Comparison of ENCODE assay signal across 9 cellular contexts in the genomic region with DNA sequence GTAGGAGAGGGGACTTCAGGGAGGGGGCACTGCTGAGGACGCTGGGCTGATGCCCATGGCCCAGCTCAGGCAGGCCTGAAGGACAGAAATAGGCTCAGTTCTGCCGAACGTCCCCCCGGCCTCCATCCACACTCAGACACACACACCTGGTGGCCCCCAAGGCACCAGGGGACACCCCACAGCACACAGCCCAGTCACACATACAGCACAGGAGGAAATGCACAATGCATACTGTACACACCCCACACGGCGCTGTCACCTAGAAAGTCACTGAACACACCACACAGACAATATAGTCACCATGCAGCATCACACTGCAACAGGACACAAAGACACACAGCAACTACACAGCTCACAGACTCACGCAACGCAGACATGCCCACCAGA. TPM values are rescaled to one million over a fixed set of nuclear protein-coding genes. Genes with fewer than 3 reads are reported as not detected.
DNase-seq lines count a peak whose midpoint lies in the region; ATAC-seq, FAIRE-seq and TF ChIP-seq lines count a peak whose summit lies in the region.
"Had no signal": no experiment of that assay in that cellular context is flagged by ENCODE, and none has a peak within 500 bp of the region (broad histone marks: within the 10 kb centered on the region; RNA-seq: fewer than 3 reads in every experiment).

No MANE protein-coding gene starts in this region.

- FAIRE-seq in bronchial epithelial cell (lab: Jason Lieb, UNC): no peak

- H3K4me3 ChIP-seq in NT2/D1 (ENCODE audit: insufficient read length, low read depth): peak overlapping the region; percentile 29
- peak overlapping the region; percentile 69 for H3K4me3 ChIP-seq in bronchial epithelial cell (ENCODE audit: low read depth, low read length)
- peak overlapping the region; percentile 60 for H3K4me3 ChIP-seq in parathyroid adenoma (ENCODE audit: low read depth, low read length)
- H3K4me3 ChIP-seq in tibial nerve: peak overlapping the region in 2 of 4 donors; percentile 15 to 40

- 64 to 85% methylated on average over 6 to 8 of the region's 8 CpGs for WGBS in tibial nerve, 2 donors

- no peaks in the 10 kb centered on the region for H3K9me3 ChIP-seq in NT2/D1 (ENCODE audit: insufficient read depth, low read length)
- no peaks in the 10 kb centered on the region for H3K9me3 ChIP-seq in parathyroid adenoma (ENCODE audit: control insufficient read depth, low read length)
- no peaks in the 10 kb centered on the region for H3K9me3 ChIP-seq in tibial nerve

- no peak overlapping the region for H2AFZ ChIP-seq in parathyroid adenoma

- TF ChIP-seq POLR2A in tibial nerve (IDR thresholded peaks at IDR 0.05): no peak

- no peak overlapping the region for H3K27ac ChIP-seq in parathyroid adenoma
- H3K27ac ChIP-seq in tibial nerve: peak overlapping the region in 1 of 4 donors; percentile 78

- in situ Hi-C loops in GM13976 (cut with MboI; ENCODE audit: low sequenced_read_pairs, unreplicated experiment): no loop called here

- no peak for TF ChIP-seq EP300 in tibial nerve (IDR thresholded peaks at IDR 0.05)

- no peak for ATAC-seq in HG03439 (IDR thresholded peaks at IDR 0.05; ENCODE audit: unreplicated experiment)

- H3K9ac ChIP-seq in NT2/D1 (ENCODE audit: insufficient read length, low read depth) (peak overlapping the region; percentile 68), parathyroid adenoma (no peak overlapping the region)

- no peaks in the 10 kb centered on the region for H3K27me3 ChIP-seq in NT2/D1 (ENCODE audit: insufficient read depth, insufficient read length)
- no peaks in the 10 kb centered on the region for H3K27me3 ChIP-seq in bronchial epithelial cell (ENCODE audit: control insufficient read depth, insufficient read depth, low read length)
- H3K27me3 ChIP-seq in parathyroid adenoma (ENCODE audit: control insufficient read depth, insufficient read depth, low read length): no peaks in the 10 kb centered on the region
- H3K27me3 ChIP-seq in tibial nerve: no peaks in the 10 kb centered on the region

- H3K4me2 ChIP-seq in parathyroid adenoma (ENCODE audit: low read length): peak overlapping the region; percentile 65

- H3K79me2 ChIP-seq in parathyroid adenoma: no peaks in the 10 kb centered on the region

- H3K4me1 ChIP-seq in NT2/D1 (ENCODE audit: insufficient read depth, insufficient read length) (peaks cover 36% of the 10 kb centered on the region), parathyroid adenoma (no peaks in the 10 kb centered on the region), tibial nerve (peaks cover 0 to 10% (median 2%) of the 10 kb centered on the region in 4 donors)

- DNase-seq in GM13976 (ENCODE audit: low spot score): peak; percentile 65
- DNase-seq in NT2/D1 (ENCODE audit: low read depth, low spot score): no peak
- DNase-seq in bronchial epithelial cell (ENCODE audit: low read depth): no peak
- no peak for DNase-seq in effector CD8-positive, alpha-beta T cell (lab: John Stamatoyannopoulos, UW)
- DNase-seq in EL: no peak
- no peak for DNase-seq in tibial nerve (ENCODE audit: low spot score in 2 of 2)

- TF ChIP-seq CTCF in GM13976 (IDR thresholded peaks at IDR 0.05; ENCODE audit: borderline replicate concordance, control extremely low read depth, extremely low read depth, insufficient read depth, missing control alignments) (no peak), bronchial epithelial cell (IDR thresholded peaks at IDR 0.05; ENCODE audit: insufficient read depth, low read length, severe bottlenecking) (no peak), parathyroid adenoma (IDR thresholded peaks at IDR 0.05) (no peak), tibial nerve (IDR thresholded peaks at IDR 0.05) (no peak)

- H3K36me3 ChIP-seq in NT2/D1 (ENCODE audit: insufficient read depth, insufficient read length, low read length) (peaks cover 29% of the 10 kb centered on the region), bronchial epithelial cell (ENCODE audit: control insufficient read depth, insufficient read depth, low read length) (peaks cover 13% of the 10 kb centered on the region), parathyroid adenoma (ENCODE audit: control insufficient read depth, insufficient read depth, low read length) (no peaks in the 10 kb centered on the region), tibial nerve (peaks cover 0 to 19% (median 0%) of the 10 kb centered on the region in 3 donors)

RNA-seq across cellular contexts. Expression of a gene that starts 0.6 kb away (rescaled TPM):
- total RNA-seq in bronchial epithelial cell (31.9 and 86.3 TPM in 2 replicates), tibial nerve (1 to 10 TPM; 1.2 to 2.7 (median 1.7) TPM)

RNA-seq across cellular contexts. Expression of a gene that starts 20.4 kb away (rescaled TPM):
- total RNA-seq in bronchial epithelial cell: 16.5 and 17.1 TPM in 2 replicates
- total RNA-seq in tibial nerve: 10 to 100 TPM; 21.4 to 35.4 (median 27.5) TPM

RNA-seq across cellular contexts. Expression of a gene that starts 24.4 kb away (rescaled TPM):
- total RNA-seq in bronchial epithelial cell: 12.1 and 17.2 TPM in 2 replicates
- total RNA-seq in tibial nerve: 100 to 1,000 TPM in 2 of 4 donors, 10 to 100 TPM in 2; 82.2 to 122 (median 101) TPM

RNA-seq across cellular contexts. Expression of a gene that starts 32.2 kb away (rescaled TPM):
- total RNA-seq in bronchial epithelial cell (0.26 TPM in 2 replicates), tibial nerve (1 to 10 TPM in 3 of 4 donors, not detected in 1; 2.5 to 8.7 (median 3.7) TPM)

RNA-seq across cellular contexts. Expression of a gene that starts 40.7 kb away (rescaled TPM):
- total RNA-seq in bronchial epithelial cell (1.1 and 2.9 TPM in 2 replicates), tibial nerve (not detected)
- total RNA-seq: subcutaneous adipose tissue had no signal
